ENCODE assay signal across 10 cellular contexts in the genomic region with DNA sequence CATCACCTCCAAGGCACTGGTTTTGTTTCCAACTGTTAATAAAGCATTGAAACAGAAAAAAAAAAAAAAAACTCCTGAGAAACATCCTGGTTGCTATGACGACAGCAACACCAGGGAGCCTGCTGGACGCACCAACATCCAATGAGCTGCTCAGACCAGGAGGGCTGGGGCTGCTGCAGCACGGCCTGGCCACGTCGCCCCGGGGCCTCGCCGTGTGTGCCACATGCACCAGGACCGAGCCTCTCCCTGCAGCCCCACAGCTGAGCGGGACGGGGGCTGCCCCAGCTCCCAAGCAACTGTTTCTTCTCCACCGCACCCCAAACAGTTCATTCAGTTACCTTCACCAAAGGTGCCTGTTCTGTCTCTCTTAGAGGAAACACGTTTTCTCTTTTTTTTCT. TPM values are rescaled to one million over a fixed set of nuclear protein-coding genes. Genes with fewer than 3 reads are reported as not detected.
DNase-seq lines count a peak whose midpoint lies in the region; ATAC-seq and TF ChIP-seq lines count a peak whose summit lies in the region.
"Had no signal": no experiment of that assay in that cellular context is flagged by ENCODE, and none has a peak within 500 bp of the region (broad histone marks: within the 10 kb centered on the region; RNA-seq: fewer than 3 reads in every experiment).

No MANE protein-coding gene starts in this region.

- ATAC-seq in activated naive CD8-positive, alpha-beta T cell treated with anti-CD3 and anti-CD28 coated beads, Interleukin-2, amount 10 ng/mL, durations not matched to agents 7 days and 5 days (ENCODE audit: low read depth), result no peak
- ATAC-seq in right cardiac atrium, result peak; percentile 66 to 74

- peaks cover 2% of the 10 kb centered on the region for H3K36me3 Mint-ChIP-seq in activated naive CD8-positive, alpha-beta T cell treated with anti-CD3 and anti-CD28 coated beads, Interleukin-2, amount 10 ng/mL, durations not matched to agents 7 days and 5 days

- no peak overlapping the region for H3K27ac ChIP-seq in right cardiac atrium (ENCODE audit: low read length)

- DNase-seq in HEK293T (ENCODE audit: extremely low spot score), result no peak
- DNase-seq in activated naive CD8-positive, alpha-beta T cell treated with anti-CD3 and anti-CD28 coated beads, Interleukin-2, amount 10 ng/mL, durations not matched to agents 7 days and 5 days, result peak; percentile 22
- peak in 2 of 3 donors; percentile 80 to 81 for DNase-seq in right cardiac atrium
- peak; percentile 86 for DNase-seq in retina
- no peak for DNase-seq in NCI-H1930 (lab: John Stamatoyannopoulos, UW)
- no peak for DNase-seq in GOT3 (lab: John Stamatoyannopoulos, UW)
- no peak for DNase-seq in NCI-H446 (lab: John Stamatoyannopoulos, UW)
- no peak for DNase-seq in stimulated activated CD4-positive, alpha-beta T cell treated with anti-CD3 and anti-CD28 coated beads, Interleukin-4, amount 100 ng/mL, for 24 hours
- DNase-seq: RPMI8226 had no signal

- H3K9me3 ChIP-seq in right cardiac atrium (ENCODE audit: control insufficient read depth, low read length), result no peaks in the 10 kb centered on the region

- CTCF ChIA-PET in HEK293T (lab: Yijun Ruan, JAX), result no interaction called here

- no peak overlapping the region for H3K27ac Mint-ChIP-seq in activated naive CD8-positive, alpha-beta T cell treated with anti-CD3 and anti-CD28 coated beads, Interleukin-2, amount 10 ng/mL, durations not matched to agents 7 days and 5 days

- intact Hi-C loops in right cardiac atrium (cut with DNase I), result no loop called here

- H3K4me1 Mint-ChIP-seq in activated naive CD8-positive, alpha-beta T cell treated with anti-CD3 and anti-CD28 coated beads, Interleukin-2, amount 10 ng/mL, durations not matched to agents 7 days and 5 days, result peaks cover 7% of the 10 kb centered on the region

- POLR2A ChIA-PET in HEK293T (lab: Yijun Ruan, JAX), result no interaction called here
- POLR2A ChIA-PET in activated naive CD8-positive, alpha-beta T cell treated with anti-CD3 and anti-CD28 coated beads, Interleukin-2, amount 10 ng/mL, durations not matched to agents 7 days and 5 days (lab: Charles Lee), result no interaction called here

- H3K27me3 Mint-ChIP-seq in activated naive CD8-positive, alpha-beta T cell treated with anti-CD3 and anti-CD28 coated beads, Interleukin-2, amount 10 ng/mL, durations not matched to agents 7 days and 5 days, result no peaks in the 10 kb centered on the region
- H3K27me3 Mint-ChIP-seq: activated T-helper 17 cell treated with anti-CD3 and anti-CD28 coated beads, Interleukin-2, amount 50 U/mL, for 72 hours had no signal

- no peak overlapping the region for H3K4me3 Mint-ChIP-seq in activated naive CD8-positive, alpha-beta T cell treated with anti-CD3 and anti-CD28 coated beads, Interleukin-2, amount 10 ng/mL, durations not matched to agents 7 days and 5 days
- H3K4me3 Mint-ChIP-seq: activated T-helper 17 cell treated with anti-CD3 and anti-CD28 coated beads, Interleukin-2, amount 50 U/mL, for 72 hours had no signal

- H3K27me3 ChIP-seq in right cardiac atrium (ENCODE audit: control insufficient read depth, insufficient read depth), result no peaks in the 10 kb centered on the region

- WGBS in right cardiac atrium, result 65% methylated on average over 13 of the region's 13 CpGs

- H3K4me3 ChIP-seq in right cardiac atrium (ENCODE audit: low read length), result no peak overlapping the region

- no peaks in the 10 kb centered on the region for H3K4me1 ChIP-seq in right cardiac atrium (ENCODE audit: control insufficient read depth, insufficient read depth, low read length)

- H3K9me3 Mint-ChIP-seq in activated naive CD8-positive, alpha-beta T cell treated with anti-CD3 and anti-CD28 coated beads, Interleukin-2, amount 10 ng/mL, durations not matched to agents 7 days and 5 days, result no peaks in the 10 kb centered on the region
- H3K9me3 Mint-ChIP-seq: activated T-helper 17 cell treated with anti-CD3 and anti-CD28 coated beads, Interleukin-2, amount 50 U/mL, for 72 hours had no signal

TF ChIP-seq in HEK293T, 16 proteins besides CTCF, POLR2A, EP300 and RAD21:
- TF ChIP-seq TARDBP (IDR thresholded peaks at IDR 0.05), result no peak
- peak; percentile 45; the same call in 1 of the 2 replicates for TF ChIP-seq ZNF384 (IDR thresholded peaks at IDR 0.05)
- no peak for TF ChIP-seq SP1 (IDR thresholded peaks at IDR 0.05)

RNA-seq across cellular contexts. Expression of a gene that starts 54.5 kb away (rescaled TPM):
- total RNA-seq in activated naive CD8-positive, alpha-beta T cell treated with anti-CD3 and anti-CD28 coated beads, Interleukin-2, amount 10 ng/mL, durations not matched to agents 7 days and 5 days, result 10 to 100 TPM; 65.6 to 73.9 TPM
- total RNA-seq in right cardiac atrium, result 10 to 100 TPM in 3 of 4 donors, 1 to 10 TPM in 1; 9.4 to 15.5 (median 11.8) TPM
- 7.4 TPM for polyA plus RNA-seq in right cardiac atrium

Comparison
In these comparisons a context has a peak if more than half of its experiments do, and no peak if none do; other contexts are left out.
1. DNase-seq: peak in activated naive CD8-positive, alpha-beta T cell treated with anti-CD3 and anti-CD28 coated beads, Interleukin-2, amount 10 ng/mL, durations not matched to agents 7 days and 5 days (single experiment), right cardiac atrium (2 of 3) and retina (single experiment); none in HEK293T (single experiment), NCI-H1930 (0 of 2), GOT3 (single experiment), NCI-H446 (0 of 2) and stimulated activated CD4-positive, alpha-beta T cell treated with anti-CD3 and anti-CD28 coated beads, Interleukin-4, amount 100 ng/mL, for 24 hours (single experiment).
2. RNA of a gene that starts 54.5 kb away (total RNA-seq): 65.6 to 73.9 TPM in activated naive CD8-positive, alpha-beta T cell treated with anti-CD3 and anti-CD28 coated beads, Interleukin-2, amount 10 ng/mL, durations not matched to agents 7 days and 5 days; 9.4 to 15.5 TPM in right cardiac atrium; every median in the first group is over 4 times any median in the second.